Comparison of ENCODE assay signal across 8 cellular contexts in genomic region chr6:132812255-132812732, GRCh38. TPM values are rescaled to one million over a fixed set of nuclear protein-coding genes. Genes with fewer than 3 reads are reported as not detected.
DNase-seq lines count a peak whose midpoint lies in the region; ATAC-seq and TF ChIP-seq lines count a peak whose summit lies in the region.

No MANE protein-coding gene starts in this region.

- peaks cover 41% of the 10 kb centered on the region for H3K27me3 ChIP-seq in BE2C
- H3K27me3 ChIP-seq in adipocyte (replicated peaks; ENCODE audit: control insufficient read depth, insufficient read depth, low read length): no peaks in the 10 kb centered on the region
- H3K27me3 ChIP-seq in thyroid gland: no peaks in the 10 kb centered on the region

- H3K9me3 ChIP-seq in BE2C: no peaks in the 10 kb centered on the region
- H3K9me3 ChIP-seq in adipocyte (ENCODE audit: control insufficient read depth, low read length): no peaks in the 10 kb centered on the region
- no peaks in the 10 kb centered on the region for H3K9me3 ChIP-seq in thyroid gland

- peak overlapping the region; percentile 89 to 99 (median 94) for H3K27ac ChIP-seq in thyroid gland

- H3K4me1 ChIP-seq in BE2C: no peaks in the 10 kb centered on the region
- H3K4me1 ChIP-seq in adipocyte (ENCODE audit: control insufficient read depth, insufficient read depth, low read length): peaks cover 37% of the 10 kb centered on the region
- H3K4me1 ChIP-seq in thyroid gland: peaks cover 14% of the 10 kb centered on the region in 2 donors

- H3K36me3 ChIP-seq in BE2C: peaks cover 27% of the 10 kb centered on the region
- H3K36me3 ChIP-seq in adipocyte (ENCODE audit: control insufficient read depth, insufficient read depth, low read length, severe bottlenecking): peaks cover 25% of the 10 kb centered on the region
- H3K36me3 ChIP-seq in thyroid gland: peaks cover 8 to 16% of the 10 kb centered on the region in 2 donors

- peak overlapping the region; percentile 94 for H3K4me3 ChIP-seq in BE2C (ENCODE audit: low read depth, low read length)
- H3K4me3 ChIP-seq in adipocyte (ENCODE audit: low read length): peak overlapping the region; percentile 94
- peak overlapping the region in 2 of 3 donors; percentile 78 to 82 for H3K4me3 ChIP-seq in thyroid gland (replicated peaks in 1 of 3)

- no peak for TF ChIP-seq POLR2A in thyroid gland (IDR thresholded peaks at IDR 0.05)

- WGBS in thyroid gland, 2 donors: 32 to 38% methylated on average over 2 of the region's 2 CpGs

- peak overlapping the region; percentile 99 for H3K9ac ChIP-seq in adipocyte (ENCODE audit: low read length)

- no peak for TF ChIP-seq CTCF in BE2C (IDR thresholded peaks at IDR 0.05; ENCODE audit: low read depth, low read length)
- no peak for TF ChIP-seq CTCF in thyroid gland (IDR thresholded peaks at IDR 0.05)

- DNase-seq in BE2C (no peak), HT1080 (ENCODE audit: low read depth) (peak; percentile 54), adipocyte (ENCODE audit: low read depth) (peak; percentile 57), kidney tubule cell (ENCODE audit: low spot score) (peak; percentile 37), thyroid gland (no peak), NCI-H1048 (lab: John Stamatoyannopoulos, UW) (no peak), HuH-7 (ENCODE audit: low spot score) (no peak)

- ATAC-seq in GM19463 (IDR thresholded peaks at IDR 0.05; ENCODE audit: unreplicated experiment): no peak

- intact Hi-C loops in thyroid gland (cut with DNase I): no loop called here

RNA-seq across cellular contexts. Expression of gene RPS12, which starts 2.1 kb away (rescaled TPM):
- polyA plus RNA-seq in BE2C (2012; ENCODE audit: insufficient read depth, insufficient read length, low read depth): 1,095 TPM
- 2,136 and 3,212 TPM in 2 replicates for total RNA-seq in HT1080 (2014; rRNA removed; shearing (Covaris generic))
- polyA plus RNA-seq in HT1080 (2015; cell fraction: cytosol; rRNA removed): 4,566 and 5,181 TPM in 2 replicates
- 872 and 902 TPM in 2 replicates for polyA plus RNA-seq in HT1080 (2015; cell fraction: nucleus; rRNA removed)
- 1,000 to 10,000 TPM in 3 of 4 donors, 100 to 1,000 TPM in 1; 790 to 1,916 (median 1,660) TPM for total RNA-seq in thyroid gland

RNA-seq across cellular contexts. Expression of gene SLC18B1, which starts 13.9 kb away (rescaled TPM):
- polyA plus RNA-seq in BE2C (2012; ENCODE audit: insufficient read depth, insufficient read length, low read depth): 1.3 TPM
- 4.5 and 5.5 TPM in 2 replicates for total RNA-seq in HT1080 (2014; rRNA removed; shearing (Covaris generic))
- 4.1 and 5.0 TPM in 2 replicates for polyA plus RNA-seq in HT1080 (2015; cell fraction: cytosol; rRNA removed)
- 6.1 and 6.5 TPM in 2 replicates for polyA plus RNA-seq in HT1080 (2015; cell fraction: nucleus; rRNA removed)
- 10 to 100 TPM; 18.0 to 25.8 (median 23.5) TPM for total RNA-seq in thyroid gland

RNA-seq across cellular contexts. Expression of gene VNN2, which starts 54.6 kb away (rescaled TPM):
- polyA plus RNA-seq in BE2C (2012; ENCODE audit: insufficient read depth, insufficient read length, low read depth): not detected
- total RNA-seq in HT1080 (2014; rRNA removed; shearing (Covaris generic)): 0.08 and 0.10 TPM in 2 replicates
- polyA plus RNA-seq in HT1080 (2015; cell fraction: cytosol; rRNA removed): 0.15 and 0.33 TPM in 2 replicates
- 0.96 TPM in 1 of 2 replicates, not detected in the other for polyA plus RNA-seq in HT1080 (2015; cell fraction: nucleus; rRNA removed)
- total RNA-seq in thyroid gland: 1 to 10 TPM in 2 of 4 donors, under 1 TPM in 1, not detected in 1; 0.78 to 4.0 (median 1.2) TPM

Comparison
In these comparisons a context has a peak if more than half of its experiments do, and no peak if none do; other contexts are left out.
1. DNase-seq: peak in HT1080 (single experiment), adipocyte (single experiment) and kidney tubule cell (single experiment); none in BE2C (single experiment), thyroid gland (0 of 2), NCI-H1048 (single experiment) and HuH-7 (single experiment).
2. Peak in every context shown above with its lines, with median percentiles within 50 percentile points of each other: H3K4me3 ChIP-seq.